Comparison of ENCODE assay signal across 8 cellular contexts in the genomic region with DNA sequence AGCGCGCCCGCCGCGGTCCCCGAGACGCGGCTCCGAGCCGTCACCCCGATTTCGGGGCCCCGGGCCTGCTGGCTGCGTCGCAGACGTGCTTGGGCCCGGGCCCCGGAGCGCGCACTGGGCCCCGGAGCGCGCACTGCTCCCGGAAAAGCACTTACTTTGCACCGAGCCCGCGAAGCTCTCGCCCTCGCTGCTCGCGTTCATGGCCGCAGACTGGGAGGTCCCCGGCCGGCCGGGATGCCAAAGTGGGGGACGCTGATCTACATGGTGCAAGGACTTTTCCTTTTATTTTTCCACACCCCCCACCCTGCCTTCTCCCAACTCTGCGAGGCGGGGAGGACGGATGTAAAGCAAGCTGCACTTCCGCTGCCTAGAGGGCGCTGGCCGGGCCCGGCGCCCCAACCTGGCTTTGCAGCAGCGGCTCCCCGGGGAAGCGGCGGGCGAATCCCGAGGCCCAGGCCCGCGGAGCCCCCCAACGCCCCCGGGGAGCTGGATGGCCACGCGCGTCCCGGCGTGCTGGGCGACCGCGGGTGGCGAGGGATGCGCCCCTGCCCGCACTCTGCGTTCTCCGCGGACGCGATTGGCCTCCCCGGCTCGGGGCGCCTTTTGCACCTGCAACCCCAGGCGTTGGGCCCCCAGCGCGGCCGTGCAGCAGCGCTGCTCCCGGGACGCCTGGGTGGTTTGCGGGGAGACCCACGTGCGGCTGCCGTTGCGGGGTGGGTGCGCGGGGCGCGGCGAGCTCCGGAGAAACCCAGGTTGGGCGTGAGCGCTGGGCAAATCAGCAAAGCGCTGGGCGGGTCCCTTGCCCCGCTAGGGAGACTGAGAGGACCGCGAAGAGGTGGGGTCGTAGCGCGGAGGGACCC. TPM values are rescaled to one million over a fixed set of nuclear protein-coding genes. Genes with fewer than 3 reads are reported as not detected.
DNase-seq lines count a peak whose midpoint lies in the region; ATAC-seq and TF ChIP-seq lines count a peak whose summit lies in the region.

TSS of gene ZFP64 (minus strand) at position 344 of the 860 bp plus-strand sequence. CDS start at position 201, 143 bp downstream.

- no TSS peak for BruUV-seq in PC-9 (replicated peaks; lab: Mats Ljungman, UMichigan)

- H3F3A ChIP-seq in PC-9 (ENCODE audit: insufficient read depth, low read depth) = peaks cover 6% of the 10 kb centered on the region; the same call in 1 of the 2 replicates

- peak; percentile 45 for DNase-seq in DMS 273 treated with DMSO at 0.1 percent for 48 hours (lab: John Stamatoyannopoulos, UW)
- peak in 67 of 76 experiments; percentile 3 to 82 (median 47) for DNase-seq in HUDEP-2 (lab: John Stamatoyannopoulos, UW; ENCODE audit: unreplicated experiment in 76 of 76)
- DNase-seq in PC-9 = peak; percentile 68 to 79
- peak; percentile 82 to 85 for DNase-seq in activated T-cell treated with anti-CD3 and anti-CD28 coated beads, Interleukin-2, amount 50 U/mL, for 48 hours
- no peak for DNase-seq in esophagus squamous epithelium (lab: John Stamatoyannopoulos, UW)
- peak; percentile 74 for DNase-seq in naive B cell
- peak; percentile 65 to 87 for DNase-seq in stimulated activated effector memory CD8-positive, alpha-beta T cell treated with anti-CD3 and anti-CD28 coated beads, Interleukin-12 subunit alpha, Interleukin-12 subunit beta, amount 100 ng/mL, for 72 hours (ENCODE audit: low spot score in 2 of 2)

- H3K4me1 ChIP-seq in PC-9 (replicated peaks; ENCODE audit: insufficient read depth) = peaks cover 18% of the 10 kb centered on the region
- peaks cover 9 to 26% (median 15%) of the 10 kb centered on the region in 3 donors for H3K4me1 ChIP-seq in esophagus squamous epithelium

- peak within 1 kb of the TSS; percentile 75 for H3K4me3 ChIP-seq in PC-9
- peak within 1 kb of the TSS; percentile 65 to 97 (median 78) for H3K4me3 ChIP-seq in esophagus squamous epithelium

- H3K27ac ChIP-seq in PC-9 (peak within 1 kb of the TSS; percentile 63), esophagus squamous epithelium (peak within 1 kb of the TSS; percentile 90 to 94 (median 92))

- ATAC-seq in GM21381 (IDR thresholded peaks at IDR 0.05; ENCODE audit: unreplicated experiment) (peak; percentile 68), naive B cell (ENCODE audit: low read depth in 2 of 2) (peak; percentile 80 to 83)
- peak; percentile 89 for ATAC-seq in stimulated activated effector memory CD8-positive, alpha-beta T cell treated with anti-CD3 and anti-CD28 coated beads, Interleukin-12 subunit alpha, Interleukin-12 subunit beta, amount 100 ng/mL, for 72 hours

- WGBS in esophagus squamous epithelium, 2 donors = 0% methylated on average over 3 to 4 of the region's 101 CpGs

- H4K20me1 ChIP-seq in PC-9 (ENCODE audit: insufficient read depth) = peaks cover 10% of the 10 kb centered on the region; the same call in 1 of the 2 replicates

- CTCF ChIA-PET in PC-9 (lab: Charles Lee) = interaction anchor here (0.6 to 1.1 kb wide), 3 partner anchors 10 to 671 kb away, joined by 3 to 5 read pairs (median 3); no protein-coding TSS in a partner anchor

- no peaks in the 10 kb centered on the region for H3K9me2 ChIP-seq in PC-9 (ENCODE audit: insufficient read depth)

- H3K27me3 ChIP-seq in PC-9 (ENCODE audit: insufficient read depth, low read depth) (no peaks in the 10 kb centered on the region), esophagus squamous epithelium (no peaks in the 10 kb centered on the region)

- H3K9me3 ChIP-seq in PC-9 (ENCODE audit: insufficient read depth, low read depth) (no peaks in the 10 kb centered on the region), esophagus squamous epithelium (no peaks in the 10 kb centered on the region)

- peak within 1 kb of the TSS; percentile 92 for H2AFZ ChIP-seq in PC-9

- no peaks in the 10 kb centered on the region for H3K36me3 Mint-ChIP-seq in naive B cell
- peaks cover 4% of the 10 kb centered on the region for H3K36me3 Mint-ChIP-seq in stimulated activated effector memory CD8-positive, alpha-beta T cell treated with anti-CD3 and anti-CD28 coated beads, Interleukin-12 subunit alpha, Interleukin-12 subunit beta, amount 100 ng/mL, for 72 hours

- H3K4me3 Mint-ChIP-seq in naive B cell = peak within 1 kb of the TSS; percentile 87 to 98 (median 94)
- H3K4me3 Mint-ChIP-seq in stimulated activated effector memory CD8-positive, alpha-beta T cell treated with anti-CD3 and anti-CD28 coated beads, Interleukin-12 subunit alpha, Interleukin-12 subunit beta, amount 100 ng/mL, for 72 hours = peak within 1 kb of the TSS; percentile 86

- POLR2A ChIA-PET in PC-9 (lab: Charles Lee; ENCODE audit: unreplicated experiment) = interaction anchor here (0.5 to 0.6 kb wide), 2 partner anchors 1374 to 1451 kb away, joined by 5 to 9 read pairs; no protein-coding TSS in a partner anchor

- no peaks in the 10 kb centered on the region for H3K9me3 Mint-ChIP-seq in naive B cell
- no peaks in the 10 kb centered on the region for H3K9me3 Mint-ChIP-seq in stimulated activated effector memory CD8-positive, alpha-beta T cell treated with anti-CD3 and anti-CD28 coated beads, Interleukin-12 subunit alpha, Interleukin-12 subunit beta, amount 100 ng/mL, for 72 hours

- no peaks in the 10 kb centered on the region for H3K27me3 Mint-ChIP-seq in naive B cell

- peak; percentile 80 for TF ChIP-seq CTCF in PC-9 (conservative IDR thresholded peaks at IDR 0.05)
- TF ChIP-seq CTCF in esophagus squamous epithelium (IDR thresholded peaks at IDR 0.05) = peak; percentile 27 to 58 (median 46)

- intact Hi-C loops in PC-9 (cut with micrococcal nuclease; ENCODE audit: unreplicated experiment) = no loop called here
- intact Hi-C loops in esophagus squamous epithelium (cut with DNase I) = no loop called here

- H3K36me3 ChIP-seq in PC-9 (ENCODE audit: low read depth) = no peaks in the 10 kb centered on the region
- H3K36me3 ChIP-seq in esophagus squamous epithelium = peaks cover 0 to 8% (median 0%) of the 10 kb centered on the region in 3 donors

- peak in 1 of 4 donors; percentile 55 for TF ChIP-seq POLR2A in esophagus squamous epithelium (IDR thresholded peaks at IDR 0.05)

- peaks cover 34% of the 10 kb centered on the region for H3K79me2 ChIP-seq in PC-9 (ENCODE audit: low read depth)

- peak within 1 kb of the TSS; percentile 93 for H3K4me2 ChIP-seq in PC-9

- H3K27ac Mint-ChIP-seq in naive B cell = peak within 1 kb of the TSS; percentile 76 to 94 (median 91)
- peak within 1 kb of the TSS; percentile 87 for H3K27ac Mint-ChIP-seq in stimulated activated effector memory CD8-positive, alpha-beta T cell treated with anti-CD3 and anti-CD28 coated beads, Interleukin-12 subunit alpha, Interleukin-12 subunit beta, amount 100 ng/mL, for 72 hours

- peaks cover 9 to 25% (median 11%) of the 10 kb centered on the region in 3 donors for H3K4me1 Mint-ChIP-seq in naive B cell
- peaks cover 9% of the 10 kb centered on the region for H3K4me1 Mint-ChIP-seq in stimulated activated effector memory CD8-positive, alpha-beta T cell treated with anti-CD3 and anti-CD28 coated beads, Interleukin-12 subunit alpha, Interleukin-12 subunit beta, amount 100 ng/mL, for 72 hours

RNA-seq across cellular contexts. Expression of gene ZFP64, which starts in this region (rescaled TPM):
- total RNA-seq in PC-9 (2021) = 40.3 and 49.8 TPM in 2 replicates
- total RNA-seq in esophagus squamous epithelium = 10 to 100 TPM in 3 of 4 donors, 1 to 10 TPM in 1; 8.9 to 16.2 (median 14.2) TPM
- 10 to 100 TPM in 1 of 6 donors, 1 to 10 TPM in 5; 5.7 to 12.1 (median 7.9) TPM for polyA plus RNA-seq in naive B cell (ENCODE audit: low read depth in 6 of 6)
